ENCODE assay signal across 15 cellular contexts in the genomic region with DNA sequence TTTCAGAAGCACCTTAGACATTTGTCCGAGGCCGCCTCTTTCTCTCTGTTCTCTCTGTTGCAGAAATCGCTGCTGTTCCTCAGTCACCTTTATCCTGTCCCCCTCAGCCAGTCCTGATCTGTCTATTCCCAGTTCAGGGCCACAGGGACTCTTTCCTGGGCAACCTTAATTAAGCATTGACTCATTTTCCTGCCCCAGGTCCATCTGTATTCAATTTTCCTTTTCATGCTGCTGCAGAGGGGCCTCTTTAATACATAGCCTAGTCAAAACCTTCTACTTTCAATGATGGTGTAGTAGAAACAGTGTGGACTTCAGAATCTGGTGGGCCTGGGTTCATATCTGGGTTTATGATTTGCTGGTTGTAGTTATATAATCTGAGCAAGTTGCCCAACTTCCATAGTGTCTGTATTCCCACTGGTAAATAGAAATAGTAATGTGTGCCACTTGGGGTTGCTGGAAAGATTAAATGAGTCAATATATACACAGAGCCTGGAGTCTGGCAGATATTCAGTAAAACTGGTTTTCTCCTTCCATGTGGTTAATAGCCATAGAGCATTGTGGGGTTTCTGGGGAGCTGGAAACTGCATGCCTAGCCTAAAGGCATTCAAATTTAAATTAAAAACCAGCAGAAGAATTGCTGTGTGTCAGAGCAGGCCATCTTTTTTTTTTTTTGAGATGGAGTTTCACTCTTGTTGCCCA. TPM values are rescaled to one million over a fixed set of nuclear protein-coding genes. Genes with fewer than 3 reads are reported as not detected.
A peak's percentile ranks its signal among the peaks of the same experiment; 100 is the strongest.
DNase-seq lines count a peak whose midpoint lies in the region; ATAC-seq and TF ChIP-seq lines count a peak whose summit lies in the region.
"Had no signal": no experiment of that assay in that cellular context is flagged by ENCODE, and none has a peak within 500 bp of the region (broad histone marks: within the 10 kb centered on the region; RNA-seq: fewer than 3 reads in every experiment).

No MANE protein-coding gene starts in this region.

- TF ChIP-seq POLR2A in upper lobe of left lung (IDR thresholded peaks at IDR 0.05) = no peak

- TF ChIP-seq CTCF in nephron (IDR thresholded peaks at IDR 0.05; ENCODE audit: unreplicated experiment in 3 of 3) (no peak), upper lobe of left lung (IDR thresholded peaks at IDR 0.05) (no peak)

- no peaks in the 10 kb centered on the region for H3K9me3 ChIP-seq in upper lobe of left lung
- H3K9me3 ChIP-seq: testis had no signal

- TF ChIP-seq EP300 in upper lobe of left lung (IDR thresholded peaks at IDR 0.05) = no peak

- H3K9me3 Mint-ChIP-seq in nephron = no peaks in the 10 kb centered on the region

- H3K4me3 ChIP-seq in upper lobe of left lung = no peak overlapping the region
- H3K4me3 ChIP-seq: cardiac muscle cell, testis had no signal

- DNase-seq in SIG-M5 treated with dmso at 0.1 percent for 504 hours (lab: John Stamatoyannopoulos, UW; ENCODE audit: unreplicated experiment) = peak; percentile 29
- no peak for DNase-seq in SIG-M5 (lab: John Stamatoyannopoulos, UW)
- DNase-seq in LHCN-M2 (ENCODE audit: low read depth) = peak; percentile 19
- DNase-seq in astrocyte of the hippocampus (ENCODE audit: low read depth, low spot score) = peak; percentile 29
- no peak for DNase-seq in iPS-NIHi11 (ENCODE audit: low spot score)
- DNase-seq in upper lobe of left lung = no peak
- DNase-seq: 8988T; activated CD8-positive, alpha-beta memory T cell treated with anti-CD3 and anti-CD28 coated beads, Interleukin-2, amount 50 U/mL, for 4 hours; erythroblast; KG1; NCI-H2107; testis had no signal

- peaks cover 78% of the 10 kb centered on the region for H3K4me1 Mint-ChIP-seq in nephron

- H3K27me3 ChIP-seq in upper lobe of left lung = no peaks in the 10 kb centered on the region
- H3K27me3 ChIP-seq: cardiac muscle cell, testis had no signal

- peaks cover 20% of the 10 kb centered on the region for H3K27me3 Mint-ChIP-seq in nephron (ENCODE audit: low read depth)

- H3K4me1 ChIP-seq in upper lobe of left lung = peaks cover 9 to 33% (median 14%) of the 10 kb centered on the region in 4 donors

- H3K4me3 Mint-ChIP-seq in nephron = peak overlapping the region in 2 of 3 experiments; percentile 33 to 50

- ATAC-seq in GM19351 (IDR thresholded peaks at IDR 0.05; ENCODE audit: unreplicated experiment) = no peak
- ATAC-seq in upper lobe of left lung (ENCODE audit: low FRiP score in 2 of 2) = no peak

- no peak overlapping the region for H3K27ac Mint-ChIP-seq in nephron

- H3K36me3 Mint-ChIP-seq in nephron (ENCODE audit: low read depth) = no peaks in the 10 kb centered on the region

- no peaks in the 10 kb centered on the region for H3K36me3 ChIP-seq in upper lobe of left lung
- H3K36me3 ChIP-seq: cardiac muscle cell had no signal

- WGBS in upper lobe of left lung, 2 donors = 97% methylated on average over 3 of the region's 3 CpGs

- H3K27ac ChIP-seq in upper lobe of left lung = no peak overlapping the region
- H3K27ac ChIP-seq: cardiac muscle cell, testis had no signal

RNA-seq across cellular contexts. Expression of a gene that starts 4.5 kb away (rescaled TPM):
- total RNA-seq in LHCN-M2 (2014; rRNA removed) (2.8 and 4.2 TPM in 2 replicates), upper lobe of left lung (10 to 100 TPM in 3 of 6 donors, 1 to 10 TPM in 3; 4.6 to 13.6 (median 9.5) TPM)
- polyA plus RNA-seq in LHCN-M2 (2012) = 2.2 TPM

Comparison
In these comparisons a context has a peak if more than half of its experiments do, and no peak if none do; other contexts are left out.
1. DNase-seq: peak in SIG-M5 treated with dmso at 0.1 percent for 504 hours (single experiment), LHCN-M2 (single experiment) and astrocyte of the hippocampus (single experiment); none in SIG-M5 (single experiment), iPS-NIHi11 (single experiment) and upper lobe of left lung (0 of 2).